Comparison of ENCODE assay signal across 1 cellular context in genomic region chr14:31229009-31229408, GRCh38.
TF ChIP-seq lines count a peak whose summit lies in the region.

No MANE protein-coding gene starts in this region.

TF ChIP-seq in GM12878, 131 proteins besides CTCF, POLR2A, EP300 and RAD21 (continued from another document and continues in another):
- no peak for TF ChIP-seq CUX1 (IDR thresholded peaks at IDR 0.05; ENCODE audit: insufficient replicate concordance, low read depth, low read length)
- no peak for TF ChIP-seq USF1 (IDR thresholded peaks at IDR 0.05; ENCODE audit: borderline replicate concordance, extremely low read length, insufficient read depth, low read depth, low read length)
- no peak for TF ChIP-seq SUPT20H (IDR thresholded peaks at IDR 0.05; ENCODE audit: borderline replicate concordance, control insufficient read depth, low read depth, low read length)
- 0 out of 2 replicates have a peak, but pooled peaks have one; percentile 17 for TF ChIP-seq NKRF (conservative IDR thresholded peaks at IDR 0.05)
- no peak for TF ChIP-seq RBBP5 (conservative IDR thresholded peaks at IDR 0.05)
- TF ChIP-seq HDAC6 (IDR thresholded peaks at IDR 0.05; ENCODE audit: unreplicated experiment): no peak
- no peak for TF ChIP-seq ZBTB33 (IDR thresholded peaks at IDR 0.05)
- TF ChIP-seq TBL1XR1 (IDR thresholded peaks at IDR 0.05; ENCODE audit: low read depth, low read length): peak; percentile 54; the same call in 1 of the 2 replicates
- peak; percentile 49 for TF ChIP-seq BCL3 (IDR thresholded peaks at IDR 0.05; ENCODE audit: borderline replicate concordance, insufficient read depth, low read depth, low read length, poor library complexity, severe bottlenecking)
- peak in 1 of 2 experiments; percentile 86; a peak in 2 of 4 replicates for TF ChIP-seq ETV6 (conservative IDR thresholded peaks at IDR 0.05 in 1 of 2, IDR thresholded peaks at IDR 0.05 in 1 of 2; ENCODE audit: borderline replicate concordance in 1 of 2, low read depth in 1 of 2)
- no peak for TF ChIP-seq SMC3 (IDR thresholded peaks at IDR 0.05; ENCODE audit: borderline replicate concordance, low read length)
- TF ChIP-seq NR2C1 (IDR thresholded peaks at IDR 0.05): no peak
- no peak for TF ChIP-seq KLF5 (IDR thresholded peaks at IDR 0.05; ENCODE audit: partially characterized antibody)
- TF ChIP-seq ZNF687 (IDR thresholded peaks at IDR 0.05): no peak
- TF ChIP-seq POLR2AphosphoS5 (IDR thresholded peaks at IDR 0.05; ENCODE audit: low read length): no peak
- no peak for TF ChIP-seq E4F1 (IDR thresholded peaks at IDR 0.05; ENCODE audit: borderline replicate concordance, partially characterized antibody)
- TF ChIP-seq PKNOX1 (IDR thresholded peaks at IDR 0.05): no peak
- TF ChIP-seq NFYA (IDR thresholded peaks at IDR 0.05; ENCODE audit: borderline replicate concordance, low read depth, low read length): no peak
- no peak; the same call in 1 of the 2 replicates for TF ChIP-seq CHD2 (IDR thresholded peaks at IDR 0.05; ENCODE audit: borderline replicate concordance, low read depth, low read length)
- TF ChIP-seq E2F4 (IDR thresholded peaks at IDR 0.05; ENCODE audit: low read depth, low read length): no peak
- TF ChIP-seq ZNF207 (IDR thresholded peaks at IDR 0.05; ENCODE audit: borderline replicate concordance): peak; percentile 24; the same call in 1 of the 2 replicates
- TF ChIP-seq PML (IDR thresholded peaks at IDR 0.05; ENCODE audit: low read length): peak; percentile 48; the same call in 1 of the 2 replicates
- TF ChIP-seq PBX3 (IDR thresholded peaks at IDR 0.05; ENCODE audit: insufficient replicate concordance, low read depth, low read length): no peak
- no peak for TF ChIP-seq HDGF (IDR thresholded peaks at IDR 0.05)
- peak; percentile 51; the same call in 1 of the 2 replicates for TF ChIP-seq PAX5 (IDR thresholded peaks at IDR 0.05; ENCODE audit: borderline replicate concordance, low read depth, low read length)
- TF ChIP-seq NR2C2 (IDR thresholded peaks at IDR 0.05; ENCODE audit: borderline replicate concordance, control insufficient read depth, insufficient read length, low read depth): no peak
- TF ChIP-seq POU2F2 (IDR thresholded peaks at IDR 0.05; ENCODE audit: borderline replicate concordance, low read depth, low read length): peak; percentile 69; the same call in 1 of the 3 replicates
- TF ChIP-seq NBN (IDR thresholded peaks at IDR 0.05): peak; percentile 91
- TF ChIP-seq CBFB (IDR thresholded peaks at IDR 0.05; ENCODE audit: low read depth): peak; percentile 48; the same call in 1 of the 2 replicates
- peak; percentile 68 for TF ChIP-seq EED (IDR thresholded peaks at IDR 0.05; ENCODE audit: low read depth)
- TF ChIP-seq NFXL1 (IDR thresholded peaks at IDR 0.05; ENCODE audit: borderline replicate concordance): no peak
- peak in 1 of 2 experiments; percentile 72; a peak in 1 of 4 replicates for TF ChIP-seq SRF (IDR thresholded peaks at IDR 0.05; ENCODE audit: low read depth in 2 of 2, low read length in 2 of 2)
